In genomic region chr7:131154380-131154779, GRCh38 we compare ENCODE assay signal across 23 cellular contexts.
"Had no signal": no experiment of that assay in that cellular context is flagged by ENCODE, and none has a peak within 500 bp of the region (broad histone marks: within the 10 kb centered on the region; RNA-seq: fewer than 3 reads in every experiment).

No MANE protein-coding gene starts in this region.

- H3K9me3 Mint-ChIP-seq: activated naive CD8-positive, alpha-beta T cell treated with anti-CD3 and anti-CD28 coated beads for 36 hours; activated T-cell treated with anti-CD3 and anti-CD28 coated beads, Interleukin-2, amount 50 U/mL, for 4 hours; central memory CD8-positive, alpha-beta T cell; T-helper 1 cell treated with Interleukin-12 subunit alpha and Interleukin-12 subunit beta and Interleukin-4 antibody, amounts not matched to agents 30 μg/mL and 1 μg/mL, for 36 hours; WTC11 had no signal

- ATAC-seq: activated T-cell treated with anti-CD3 and anti-CD28 coated beads, Interleukin-2, amount 50 U/mL, for 4 hours; WTC11 had no signal

- H3K4me3 Mint-ChIP-seq: activated naive CD8-positive, alpha-beta T cell treated with anti-CD3 and anti-CD28 coated beads for 36 hours; activated T-cell treated with anti-CD3 and anti-CD28 coated beads, Interleukin-2, amount 50 U/mL, for 4 hours; central memory CD8-positive, alpha-beta T cell; T-helper 1 cell treated with Interleukin-12 subunit alpha and Interleukin-12 subunit beta and Interleukin-4 antibody, amounts not matched to agents 30 μg/mL and 1 μg/mL, for 36 hours; WTC11 had no signal

- H3K27me3 ChIP-seq: SJCRH30 had no signal

- H3K27ac ChIP-seq: SJCRH30 had no signal

- H3K4me3 ChIP-seq: SJCRH30 had no signal

- H3K4me1 Mint-ChIP-seq: activated naive CD8-positive, alpha-beta T cell treated with anti-CD3 and anti-CD28 coated beads for 36 hours; central memory CD8-positive, alpha-beta T cell had no signal

- H3K36me3 Mint-ChIP-seq: activated naive CD8-positive, alpha-beta T cell treated with anti-CD3 and anti-CD28 coated beads for 36 hours; WTC11 had no signal

- DNase-seq: activated CD4-positive, alpha-beta T cell treated with anti-CD3 and anti-CD28 coated beads for 48 hours; activated CD4-positive, alpha-beta T cell treated with anti-CD3 and anti-CD28 coated beads, Interleukin-2, amount 50 U/mL, for 4 hours; activated CD4-positive, CD25-positive, alpha-beta regulatory T cell treated with anti-CD3 and anti-CD28 coated beads, Interleukin-2, amount 50 U/mL, for 72 hours; activated CD8-positive, alpha-beta memory T cell treated with anti-CD3 and anti-CD28 coated beads for 24 hours; activated effector memory CD4-positive, alpha-beta T cell treated with anti-CD3 and anti-CD28 coated beads, Interleukin-2, amount 50 U/mL, for 16 hours; activated naive CD4-positive, alpha-beta T cell treated with Interleukin-2 at 50 U/mL for 16 hours; activated naive CD8-positive, alpha-beta T cell treated with anti-CD3 and anti-CD28 coated beads for 36 hours; activated T-cell treated with anti-CD3 and anti-CD28 coated beads, Interleukin-2, amount 50 U/mL, for 4 hours; MM.1S; NCI-H1105; NCI-H1436; NCI-H1694 treated with DMSO at 0.1 percent for 48 hours; NCI-H2029 treated with DMSO at 0.1 percent for 48 hours; NCI-H345; NCI-H510A; NCI-H526 treated with DMSO at 0.1 percent for 48 hours; NCI-H82; Right ventricle myocardium superior; SJCRH30; T-helper 9 cell had no signal

- H3K27me3 Mint-ChIP-seq: activated naive CD8-positive, alpha-beta T cell treated with anti-CD3 and anti-CD28 coated beads for 36 hours; central memory CD8-positive, alpha-beta T cell had no signal

- H3K4me1 ChIP-seq: SJCRH30 had no signal

- H3K36me3 ChIP-seq: SJCRH30 had no signal

- H3K9me3 ChIP-seq: SJCRH30 had no signal

- H3K27ac Mint-ChIP-seq: activated naive CD8-positive, alpha-beta T cell treated with anti-CD3 and anti-CD28 coated beads for 36 hours; T-helper 1 cell treated with Interleukin-12 subunit alpha and Interleukin-12 subunit beta and Interleukin-4 antibody, amounts not matched to agents 30 μg/mL and 1 μg/mL, for 36 hours; WTC11 had no signal
